ENCODE assay signal across 15 cellular contexts in the genomic region with DNA sequence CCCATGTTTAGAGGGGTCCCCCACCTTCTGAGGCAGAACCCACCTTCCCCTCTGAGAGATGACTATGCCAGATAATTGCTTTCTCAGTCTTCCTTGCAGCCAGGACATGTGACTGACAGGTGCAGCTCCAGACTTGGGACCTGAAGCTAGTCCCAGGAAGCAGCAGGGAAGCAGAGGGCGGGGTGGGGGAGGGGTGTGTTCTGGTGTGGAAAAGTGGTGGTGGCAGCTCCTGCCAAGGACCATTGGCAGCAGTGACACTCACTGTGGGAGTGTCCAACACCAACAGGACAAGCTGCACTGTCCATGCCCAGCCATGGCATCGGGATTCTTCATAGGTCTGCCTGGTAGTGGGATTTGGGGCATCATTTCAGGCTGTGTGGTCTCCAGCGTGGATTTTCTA. TPM values are rescaled to one million over a fixed set of nuclear protein-coding genes. Genes with fewer than 3 reads are reported as not detected.
DNase-seq lines count a peak whose midpoint lies in the region; ATAC-seq and TF ChIP-seq lines count a peak whose summit lies in the region.
"Had no signal": no experiment of that assay in that cellular context is flagged by ENCODE, and none has a peak within 500 bp of the region (broad histone marks: within the 10 kb centered on the region; RNA-seq: fewer than 3 reads in every experiment).

No MANE protein-coding gene starts in this region.

- BruUV-seq in OCI-LY7 (replicated peaks; lab: Mats Ljungman, UMichigan), result no TSS peak
- BruUV-seq in PC-9 (replicated peaks; lab: Mats Ljungman, UMichigan), result no TSS peak

- H3K27me3 ChIP-seq in PC-9 (ENCODE audit: insufficient read depth, low read depth), result peaks cover 51% of the 10 kb centered on the region

- H3K9me3 ChIP-seq in OCI-LY7 (ENCODE audit: low read length) (no peaks in the 10 kb centered on the region), mucosa of descending colon (no peaks in the 10 kb centered on the region), PC-9 (ENCODE audit: insufficient read depth, low read depth) (no peaks in the 10 kb centered on the region)
- H3K9me3 ChIP-seq: SJCRH30 had no signal

- POLR2A ChIA-PET in OCI-LY7 (lab: Charles Lee) (interaction anchor here (1.0 to 3.2 kb wide), 2 partner anchors 11 to 14 kb away, joined by 4 to 15 read pairs; partner anchors contain the start of gene TSPAN17), PC-9 (lab: Charles Lee; ENCODE audit: unreplicated experiment) (no interaction called here)

- no peaks in the 10 kb centered on the region; the same call in 1 of the 2 replicates for H3K79me2 ChIP-seq in OCI-LY7 (ENCODE audit: insufficient read depth, low read depth, low read length)
- H3K79me2 ChIP-seq in PC-9 (ENCODE audit: low read depth), result no peaks in the 10 kb centered on the region

- H3K36me3 ChIP-seq in OCI-LY7 (ENCODE audit: insufficient read depth, low read length) (no peaks in the 10 kb centered on the region), mucosa of descending colon (ENCODE audit: low read depth) (no peaks in the 10 kb centered on the region), PC-9 (ENCODE audit: low read depth) (no peaks in the 10 kb centered on the region)
- H3K36me3 ChIP-seq: SJCRH30 had no signal

- H4K20me1 ChIP-seq in OCI-LY7 (ENCODE audit: insufficient read depth, low read length) (no peaks in the 10 kb centered on the region), PC-9 (ENCODE audit: insufficient read depth) (no peaks in the 10 kb centered on the region)

- no peak for TF ChIP-seq CTCF in OCI-LY7 (conservative IDR thresholded peaks at IDR 0.05; ENCODE audit: low read length)
- no peak for TF ChIP-seq CTCF in mucosa of descending colon (IDR thresholded peaks at IDR 0.05)
- no peak for TF ChIP-seq CTCF in PC-9 (conservative IDR thresholded peaks at IDR 0.05)

- intact Hi-C loops in OCI-LY7 (cut with micrococcal nuclease; ENCODE audit: unreplicated experiment) (no loop called here), mucosa of descending colon (cut with DNase I, micrococcal nuclease) (no loop called here), PC-9 (cut with micrococcal nuclease; ENCODE audit: unreplicated experiment) (no loop called here)

- H3F3A ChIP-seq in PC-9 (ENCODE audit: insufficient read depth, low read depth), result 0 out of 2 replicates have a peak, but pooled peaks cover 6% of the 10 kb centered on the region

- peaks cover 70% of the 10 kb centered on the region for H3K4me1 ChIP-seq in OCI-LY7 (ENCODE audit: insufficient read depth, low read length, poor library complexity, severe bottlenecking)
- H3K4me1 ChIP-seq in mucosa of descending colon (ENCODE audit: low read depth), result peaks cover 12% of the 10 kb centered on the region
- H3K4me1 ChIP-seq in PC-9 (replicated peaks; ENCODE audit: insufficient read depth), result no peaks in the 10 kb centered on the region
- H3K4me1 ChIP-seq: SJCRH30 had no signal

- H3K9me2 ChIP-seq in OCI-LY7 (ENCODE audit: insufficient read depth, low read length) (no peaks in the 10 kb centered on the region), PC-9 (ENCODE audit: insufficient read depth) (no peaks in the 10 kb centered on the region)

- peak; percentile 29 for ATAC-seq in mucosa of descending colon

- H3K27ac ChIP-seq in OCI-LY7 (ENCODE audit: low read depth, low read length, poor library complexity, severe bottlenecking) (peak overlapping the region; percentile 81), PC-9 (no peak overlapping the region)
- H3K27ac ChIP-seq: SJCRH30 had no signal

- DNase-seq in NCI-H345 (lab: John Stamatoyannopoulos, UW), result peak; percentile 18
- no peak for DNase-seq in NCI-H345 treated with DMSO at 0.1 percent for 48 hours (lab: John Stamatoyannopoulos, UW; ENCODE audit: unreplicated experiment)
- peak; percentile 26 for DNase-seq in COR-L47 (lab: John Stamatoyannopoulos, UW)
- DNase-seq in OCI-LY7 (ENCODE audit: low spot score), result no peak
- DNase-seq in mucosa of descending colon, result no peak
- DNase-seq in PC-9, result no peak
- no peak for DNase-seq in iPS-NIHi11 (ENCODE audit: low spot score)
- DNase-seq in activated T-cell treated with anti-CD3 and anti-CD28 coated beads for 4 hours, result no peak
- DNase-seq: DMS 273 treated with DMSO at 0.1 percent for 48 hours, HCEC 1CT, NCI-H1105 treated with DMSO at 0.1 percent for 48 hours, NCI-H187 treated with DMSO at 0.1 percent for 48 hours, NCI-H524 treated with DMSO at 0.1 percent for 48 hours, RPMI8226, SJCRH30 had no signal

- H3K4me2 ChIP-seq in OCI-LY7 (ENCODE audit: low read length), result peak overlapping the region; percentile 88
- no peak overlapping the region for H3K4me2 ChIP-seq in PC-9

- H3K4me3 ChIP-seq in OCI-LY7 (ENCODE audit: low read depth, low read length, poor library complexity, severe bottlenecking) (no peak overlapping the region), mucosa of descending colon (no peak overlapping the region), PC-9 (no peak overlapping the region)
- H3K4me3 ChIP-seq: SJCRH30 had no signal

- H2AFZ ChIP-seq in OCI-LY7 (ENCODE audit: low read length) (no peak overlapping the region), PC-9 (no peak overlapping the region)

- CTCF ChIA-PET in OCI-LY7 (lab: Charles Lee; ENCODE audit: unreplicated experiment) (interaction anchor here (0.6 to 1.2 kb wide), 4 partner anchors 9 to 19 kb away, joined by 4 to 10 read pairs (median 6); no protein-coding TSS in a partner anchor), PC-9 (lab: Charles Lee) (no interaction called here)

RNA-seq across cellular contexts. Expression of gene EIF4E1B, which starts 2.3 kb away (rescaled TPM):
- 0.16 and 0.64 TPM in 2 replicates for total RNA-seq in OCI-LY7 (2014; rRNA removed; shearing (Covaris generic))
- total RNA-seq in OCI-LY7 (2022) (2.4 and 2.9 TPM in 2 replicates), mucosa of descending colon (not detected), PC-9 (2021) (not detected in 2 replicates)
- total RNA-seq: SJCRH30 had no signal

RNA-seq across cellular contexts. Expression of gene SNCB, which starts 2.4 kb away (rescaled TPM):
- 0.50 and 0.70 TPM in 2 replicates for total RNA-seq in OCI-LY7 (2014; rRNA removed; shearing (Covaris generic))
- 3.5 TPM in 2 replicates for total RNA-seq in OCI-LY7 (2022)
- total RNA-seq in mucosa of descending colon, result under 1 TPM in 1 of 3 donors, not detected in 2; 0.89 TPM
- not detected in 2 replicates for total RNA-seq in PC-9 (2021)
- total RNA-seq: SJCRH30 had no signal

RNA-seq across cellular contexts. Expression of gene TSPAN17, which starts 14.5 kb away (rescaled TPM):
- 9.3 and 10.3 TPM in 2 replicates for total RNA-seq in OCI-LY7 (2014; rRNA removed; shearing (Covaris generic))
- 18.4 and 23.3 TPM in 2 replicates for total RNA-seq in OCI-LY7 (2022)
- total RNA-seq in mucosa of descending colon, result 10 to 100 TPM; 25.7 to 36.3 (median 31.9) TPM
- 81.1 and 82.1 TPM in 2 replicates for total RNA-seq in PC-9 (2021)

RNA-seq across cellular contexts. Expression of gene GPRIN1, which starts 22.8 kb away (rescaled TPM):
- total RNA-seq in OCI-LY7 (2014; rRNA removed; shearing (Covaris generic)), result 3.8 and 4.9 TPM in 2 replicates
- total RNA-seq in OCI-LY7 (2022) (4.5 and 5.3 TPM in 2 replicates), mucosa of descending colon (1 to 10 TPM; 1.6 to 2.4 (median 1.6) TPM), PC-9 (2021) (7.2 and 11.0 TPM in 2 replicates)

Comparison
In these comparisons a context has a peak if more than half of its experiments do, and no peak if none do; other contexts are left out.
1. DNase-seq: peak in NCI-H345 (single experiment) and COR-L47 (single experiment); none in NCI-H345 treated with DMSO at 0.1 percent for 48 hours (single experiment), OCI-LY7 (single experiment), mucosa of descending colon (0 of 3), PC-9 (0 of 2), iPS-NIHi11 (single experiment) and activated T-cell treated with anti-CD3 and anti-CD28 coated beads for 4 hours (single experiment).